ENCODE assay signal across 8 cellular contexts in genomic region chr14:76151398-76152332, GRCh38. TPM values are rescaled to one million over a fixed set of nuclear protein-coding genes. Genes with fewer than 3 reads are reported as not detected.
DNase-seq lines count a peak whose midpoint lies in the region; ATAC-seq and TF ChIP-seq lines count a peak whose summit lies in the region.

Gene GPATCH2L (plus strand): TSS chr14:76151922. CDS start chr14:76154364, 2,442 bp downstream.

- H2AFZ ChIP-seq in PC-3 (ENCODE audit: low read length) = peak within 1 kb of the TSS; percentile 75

- H3K4me3 ChIP-seq in PC-3 (ENCODE audit: low read length) (peak within 1 kb of the TSS; percentile 98), esophagus (ENCODE audit: low read depth in 1 of 2, low read length in 2 of 2) (peak within 1 kb of the TSS; percentile 86 to 94), muscle layer of colon (ENCODE audit: low read depth in 1 of 2, low read length in 2 of 2) (peak within 1 kb of the TSS; percentile 66 to 97)

- H3K36me3 ChIP-seq in PC-3 (ENCODE audit: low read depth, low read length) (peaks cover 19% of the 10 kb centered on the region), esophagus (ENCODE audit: control insufficient read depth in 2 of 2, insufficient read depth in 2 of 2, low read length in 1 of 2) (peaks cover 5 to 6% of the 10 kb centered on the region in 2 donors), muscle layer of colon (ENCODE audit: insufficient read depth, low read length) (peaks cover 13% of the 10 kb centered on the region)

- H3K36me3 Mint-ChIP-seq in IgD-negative memory B cell = peaks cover 5% of the 10 kb centered on the region

- ATAC-seq in GM21529 (IDR thresholded peaks at IDR 0.05; ENCODE audit: unreplicated experiment) = peak; percentile 84
- ATAC-seq in PC-3 = peak; percentile 87

- intact Hi-C loops in PC-3 (cut with micrococcal nuclease) = loop anchor here (5.0 kb wide), 1 partner anchor 51 kb away; no protein-coding TSS in a partner anchor

- WGBS in esophagus, 2 donors = 3% methylated on average over 36 to 43 of the region's 43 CpGs

- H3K27ac Mint-ChIP-seq in IgD-negative memory B cell = peak within 1 kb of the TSS; percentile 73 to 98 (median 95)

- peak within 1 kb of the TSS; percentile 80 to 98 (median 90) for H3K4me3 Mint-ChIP-seq in IgD-negative memory B cell

- H4K20me1 ChIP-seq in PC-3 (ENCODE audit: low read length) = peaks cover 42% of the 10 kb centered on the region

- DNase-seq in DMS153 treated with DMSO at 0.1 percent for 48 hours (lab: John Stamatoyannopoulos, UW; ENCODE audit: unreplicated experiment) = peak; percentile 67
- peak; percentile 92 for DNase-seq in PC-3
- peak; percentile 99 for DNase-seq in activated T-cell treated with anti-CD3 and anti-CD28 coated beads, Interleukin-2, amount 50 U/mL, for 1 hour
- peak; percentile 95 to 96 for DNase-seq in stimulated activated CD8-positive, alpha-beta memory T cell treated with anti-CD3 and anti-CD28 coated beads, Interleukin-7, amount 100 ng/mL, for 1 hour (ENCODE audit: low read depth in 2 of 2)

- BruUV-seq in PC-3 (replicated peaks; lab: Mats Ljungman, UMichigan) = TSS peak; percentile 50

- H3F3A ChIP-seq in PC-3 (ENCODE audit: low read length, unreplicated experiment) = no peaks in the 10 kb centered on the region

- H3K9ac ChIP-seq in PC-3 (ENCODE audit: low read length) (peak within 1 kb of the TSS; percentile 99), muscle layer of colon (ENCODE audit: low read length) (peak within 1 kb of the TSS; percentile 71)

- POLR2A ChIA-PET in PC-3 (lab: Charles Lee; ENCODE audit: unreplicated experiment) = interaction anchor here (0.6 kb wide), 1 partner anchor 48 kb away, joined by 4 read pairs; no protein-coding TSS in a partner anchor

- H3K4me1 Mint-ChIP-seq in IgD-negative memory B cell = peaks cover 20 to 37% (median 30%) of the 10 kb centered on the region in 3 donors

- peaks cover 49% of the 10 kb centered on the region for H3K79me2 ChIP-seq in PC-3 (ENCODE audit: low read length)

- H3K4me2 ChIP-seq in PC-3 (ENCODE audit: low read length) = peak within 1 kb of the TSS; percentile 91

- H3K9me3 ChIP-seq in PC-3 (ENCODE audit: low read length) (no peaks in the 10 kb centered on the region), esophagus (ENCODE audit: control insufficient read depth in 2 of 2, insufficient read depth in 1 of 2, low read depth in 1 of 2, low read length in 1 of 2) (no peaks in the 10 kb centered on the region), muscle layer of colon (ENCODE audit: low read length) (no peaks in the 10 kb centered on the region)

- H3K4me1 ChIP-seq in PC-3 (ENCODE audit: insufficient read depth, low read length) = peaks cover 46% of the 10 kb centered on the region
- peaks cover 0 to 6% of the 10 kb centered on the region in 2 donors for H3K4me1 ChIP-seq in esophagus (ENCODE audit: control insufficient read depth in 2 of 2, insufficient read depth in 2 of 2, low read length in 1 of 2)
- H3K4me1 ChIP-seq in muscle layer of colon (ENCODE audit: insufficient read depth, low read length) = peaks cover 40% of the 10 kb centered on the region

- H3K9me3 Mint-ChIP-seq in IgD-negative memory B cell = peaks cover 0 to 2% (median 0%) of the 10 kb centered on the region in 3 donors

- H3K27me3 Mint-ChIP-seq in IgD-negative memory B cell = no peaks in the 10 kb centered on the region

- H3K27me3 ChIP-seq in PC-3 (ENCODE audit: low read length) = no peaks in the 10 kb centered on the region
- H3K27me3 ChIP-seq in esophagus (ENCODE audit: control insufficient read depth in 1 of 2, insufficient read depth in 2 of 2, low read length in 2 of 2) = peaks cover 0 to under 1% of the 10 kb centered on the region in 2 donors
- no peaks in the 10 kb centered on the region for H3K27me3 ChIP-seq in muscle layer of colon (ENCODE audit: control insufficient read depth in 1 of 2, insufficient read depth in 2 of 2, low read length in 2 of 2)

- CTCF ChIA-PET in PC-3 (lab: Charles Lee) = no interaction called here

- H3K27ac ChIP-seq in PC-3 (ENCODE audit: low read length) = peak within 1 kb of the TSS; percentile 89
- peak within 1 kb of the TSS; percentile 79 to 89 for H3K27ac ChIP-seq in esophagus (ENCODE audit: low read depth in 2 of 2, low read length in 1 of 2)
- H3K27ac ChIP-seq in muscle layer of colon (ENCODE audit: low read depth, low read length) = peak within 1 kb of the TSS; percentile 81

- no peaks in the 10 kb centered on the region for H3K9me2 ChIP-seq in PC-3 (replicated peaks; ENCODE audit: low read length)

- no peak for TF ChIP-seq CTCF in PC-3 (conservative IDR thresholded peaks at IDR 0.05; ENCODE audit: low read depth, low read length)

RNA-seq across cellular contexts. Expression of gene GPATCH2L, which starts in this region (rescaled TPM):
- 8.3 TPM for polyA plus RNA-seq in IgD-negative memory B cell
- 43.5 and 46.0 TPM in 2 replicates for total RNA-seq in PC-3 (2014; rRNA removed)
- polyA plus RNA-seq in esophagus = 1 to 10 TPM; 4.2 to 7.2 TPM

Comparison
In these comparisons a context has a peak if more than half of its experiments do, and no peak if none do; other contexts are left out.
1. Peak in every context shown above with its lines: DNase-seq, ATAC-seq, H3K4me3 ChIP-seq and H3K27ac ChIP-seq.